In genomic region chr12:113055594-113056380, GRCh38 we compare ENCODE assay signal across 11 cellular contexts. TPM values are rescaled to one million over a fixed set of nuclear protein-coding genes. Genes with fewer than 3 reads are reported as not detected.
DNase-seq lines count a peak whose midpoint lies in the region; ATAC-seq, FAIRE-seq and TF ChIP-seq lines count a peak whose summit lies in the region.
"Had no signal": no experiment of that assay in that cellular context is flagged by ENCODE, and none has a peak within 500 bp of the region (broad histone marks: within the 10 kb centered on the region; RNA-seq: fewer than 3 reads in every experiment).

No MANE protein-coding gene starts in this region.

- no peaks in the 10 kb centered on the region for H4K20me1 ChIP-seq in HepG2 (ENCODE audit: insufficient read depth, low read length)

- TF ChIP-seq RAD21 in liver (IDR thresholded peaks at IDR 0.05) (no peak), HepG2 (CRISPR knock-in tag; IDR thresholded peaks at IDR 0.05) (no peak)

- H3K4me3 ChIP-seq in liver (ENCODE audit: low read depth in 1 of 3, low read length in 3 of 3) (peak overlapping the region; percentile 58 to 74 (median 70)), HepG2 (replicated peaks in 1 of 3; ENCODE audit: insufficient read depth in 1 of 3, low read depth in 2 of 3, low read length in 3 of 3) (no peak overlapping the region), upper lobe of right lung (no peak overlapping the region), tibial nerve (peak overlapping the region in 1 of 4 donors; percentile 64)

- no peaks in the 10 kb centered on the region for H3K27me3 Mint-ChIP-seq in activated naive CD8-positive, alpha-beta T cell treated with anti-CD3 and anti-CD28 coated beads for 36 hours
- H3K27me3 Mint-ChIP-seq in memory B cell = no peaks in the 10 kb centered on the region

- H3K27me3 ChIP-seq in liver (ENCODE audit: control insufficient read depth in 4 of 4, insufficient read depth in 4 of 4, low read length in 3 of 4) (no peaks in the 10 kb centered on the region), HepG2 (ENCODE audit: control insufficient read depth in 1 of 2, insufficient read depth in 2 of 2, low read length in 2 of 2) (peaks cover 4 to 32% of the 10 kb centered on the region in 2 experiments; a peak in 4 of 5 replicates), upper lobe of right lung (peaks cover 38% of the 10 kb centered on the region), tibial nerve (peaks cover 0 to 42% of the 10 kb centered on the region in 2 donors)

- CTCF ChIA-PET in HepG2 (lab: Yijun Ruan, JAX; ENCODE audit: low intra/inter-chr PET ratio, low total read pairs) = no interaction called here

- POLR2A ChIA-PET in HepG2 (lab: Yijun Ruan, JAX) = no interaction called here

- in situ Hi-C loops in HepG2 (cut with HindIII; ENCODE audit: extremely low pct_ligation_motif_present, low pct_unique_long_range_greater_than_20kb) = no loop called here

- no peaks in the 10 kb centered on the region for H3K9me3 Mint-ChIP-seq in activated naive CD8-positive, alpha-beta T cell treated with anti-CD3 and anti-CD28 coated beads for 36 hours
- no peaks in the 10 kb centered on the region for H3K9me3 Mint-ChIP-seq in memory B cell

- H3K79me2 ChIP-seq in HepG2 (ENCODE audit: insufficient read depth, low read length) = no peaks in the 10 kb centered on the region

- no peaks in the 10 kb centered on the region for H3K36me3 Mint-ChIP-seq in activated naive CD8-positive, alpha-beta T cell treated with anti-CD3 and anti-CD28 coated beads for 36 hours
- no peaks in the 10 kb centered on the region for H3K36me3 Mint-ChIP-seq in memory B cell

- peak overlapping the region; percentile 58 for H3K4me3 Mint-ChIP-seq in activated naive CD8-positive, alpha-beta T cell treated with anti-CD3 and anti-CD28 coated beads for 36 hours
- H3K4me3 Mint-ChIP-seq in memory B cell = peak overlapping the region; percentile 83

- H3K36me3 ChIP-seq in liver (ENCODE audit: control insufficient read depth in 4 of 4, insufficient read depth in 3 of 4, low read depth in 1 of 4, low read length in 3 of 4) = no peaks in the 10 kb centered on the region
- H3K36me3 ChIP-seq in HepG2 (replicated peaks in 1 of 2; ENCODE audit: control insufficient read depth in 1 of 2, insufficient read depth in 2 of 2, low read length in 2 of 2) = no peaks in the 10 kb centered on the region
- H3K36me3 ChIP-seq in upper lobe of right lung = no peaks in the 10 kb centered on the region
- no peaks in the 10 kb centered on the region for H3K36me3 ChIP-seq in tibial nerve

- 45% methylated on average over 13 of the region's 13 CpGs for WGBS in liver
- 23% methylated on average over 4 of the region's 13 CpGs for WGBS in HepG2 (ENCODE audit: low lambda C conversion rate)
- WGBS in tibial nerve, 2 donors = 33% methylated on average over 9 to 13 of the region's 13 CpGs

- no peak for DNase-seq in HepG2 (ENCODE audit: low spot score)
- no peak for DNase-seq in activated naive CD8-positive, alpha-beta T cell treated with anti-CD3 and anti-CD28 coated beads for 36 hours
- DNase-seq in memory B cell (ENCODE audit: low spot score in 2 of 2) = no peak
- peak; percentile 44 for DNase-seq in upper lobe of right lung
- DNase-seq in tibial nerve (ENCODE audit: low spot score in 2 of 2) = no peak
- no peak for DNase-seq in DMS153 (lab: John Stamatoyannopoulos, UW)

- TF ChIP-seq CTCF in liver (IDR thresholded peaks at IDR 0.05; ENCODE audit: low read depth, low read length, missing input control) (no peak), HepG2 (CRISPR knock-in tag; IDR thresholded peaks at IDR 0.05) (no peak), upper lobe of right lung (IDR thresholded peaks at IDR 0.05) (no peak), tibial nerve (IDR thresholded peaks at IDR 0.05) (no peak)

- intact Hi-C loops in HepG2 (cut with micrococcal nuclease; ENCODE audit: unreplicated experiment) = no loop called here
- intact Hi-C loops in upper lobe of right lung (cut with DNase I) = loop anchor here (10.0 kb wide), 1 partner anchor 119 kb away; no protein-coding TSS in a partner anchor

- H2AFZ ChIP-seq in HepG2 (ENCODE audit: low read length) = no peak overlapping the region

- H3K27ac ChIP-seq in liver (ENCODE audit: low read depth in 1 of 2, low read length in 2 of 2) (peak overlapping the region; percentile 11 to 75), HepG2 (ENCODE audit: extremely low read length, insufficient read depth, low read length) (no peak overlapping the region), upper lobe of right lung (no peak overlapping the region), tibial nerve (peak overlapping the region in 2 of 4 donors; percentile 66 to 68)

- ATAC-seq in HepG2 (no peak), memory B cell (ENCODE audit: low read depth) (no peak), upper lobe of right lung (no peak), HG03139 (IDR thresholded peaks at IDR 0.05; ENCODE audit: unreplicated experiment) (no peak)

- no peak for TF ChIP-seq POLR2A in HepG2 (IDR thresholded peaks at IDR 0.05; ENCODE audit: insufficient read depth in 1 of 2, low read depth in 2 of 2, low read length in 2 of 2)
- no peak for TF ChIP-seq POLR2A in tibial nerve (IDR thresholded peaks at IDR 0.05)

- H3K9me3 ChIP-seq in liver (ENCODE audit: control insufficient read depth in 4 of 4, low read length in 3 of 4) (no peaks in the 10 kb centered on the region), HepG2 (ENCODE audit: low read length) (no peaks in the 10 kb centered on the region), upper lobe of right lung (no peaks in the 10 kb centered on the region), tibial nerve (no peaks in the 10 kb centered on the region)

- peaks cover 1% of the 10 kb centered on the region for H3K4me1 Mint-ChIP-seq in activated naive CD8-positive, alpha-beta T cell treated with anti-CD3 and anti-CD28 coated beads for 36 hours
- peaks cover 30% of the 10 kb centered on the region for H3K4me1 Mint-ChIP-seq in memory B cell

- H3K4me1 ChIP-seq in liver (ENCODE audit: control insufficient read depth in 4 of 4, insufficient read depth in 4 of 4, low read length in 3 of 4) = peaks cover 2 to 17% (median 6%) of the 10 kb centered on the region in 4 donors
- H3K4me1 ChIP-seq in HepG2 (ENCODE audit: insufficient read depth, low read length) = no peaks in the 10 kb centered on the region
- H3K4me1 ChIP-seq in upper lobe of right lung = peaks cover 9% of the 10 kb centered on the region
- peaks cover 0 to 24% (median 8%) of the 10 kb centered on the region in 4 donors for H3K4me1 ChIP-seq in tibial nerve

- no TSS peak for BruUV-seq in HepG2 (replicated peaks; lab: Mats Ljungman, UMichigan)

- H3K27ac Mint-ChIP-seq in activated naive CD8-positive, alpha-beta T cell treated with anti-CD3 and anti-CD28 coated beads for 36 hours = no peak overlapping the region
- peak overlapping the region; percentile 83 for H3K27ac Mint-ChIP-seq in memory B cell

- TF ChIP-seq EP300 in HepG2 (IDR thresholded peaks at IDR 0.05; ENCODE audit: low read depth in 2 of 2, low read length in 2 of 2) = no peak
- TF ChIP-seq EP300 in HepG2 (CRISPR knock-in tag; IDR thresholded peaks at IDR 0.05; ENCODE audit: borderline replicate concordance) = no peak
- no peak for TF ChIP-seq EP300 in tibial nerve (IDR thresholded peaks at IDR 0.05)

- FAIRE-seq in HepG2 (lab: Jason Lieb, UNC) = no peak
- FAIRE-seq: keratinocyte, RCC 7860 had no signal

- no peak overlapping the region for H3K4me2 ChIP-seq in HepG2 (ENCODE audit: low read depth, low read length)

- peak overlapping the region in 1 of 2 donors; percentile 52 for H3K9ac ChIP-seq in liver (ENCODE audit: low read depth in 1 of 2, low read length in 2 of 2)
- H3K9ac ChIP-seq in HepG2 (ENCODE audit: insufficient read depth, low read depth, low read length) = no peak overlapping the region

TF ChIP-seq in liver, 16 proteins besides CTCF, POLR2A, EP300 and RAD21:
- TF ChIP-seq RXRA (IDR thresholded peaks at IDR 0.05) (peak; percentile 89 to 92), SP1 (IDR thresholded peaks at IDR 0.05) (peak; percentile 38), FOXA1 (IDR thresholded peaks at IDR 0.05) (no peak)

TF ChIP-seq in HepG2, 621 proteins besides CTCF, POLR2A, EP300 and RAD21 (continues in another document):
- TF ChIP-seq RELA (CRISPR knock-in tag; IDR thresholded peaks at IDR 0.05) = no peak

RNA-seq across cellular contexts. Expression of gene DTX1, which starts 0.7 kb away (rescaled TPM):
- 10 to 100 TPM in 1 of 2 donors, 1 to 10 TPM in 1; 2.1 to 16.6 TPM for total RNA-seq in liver
- polyA plus RNA-seq in liver = 10 to 100 TPM in 1 of 2 donors, 1 to 10 TPM in 1; 3.5 to 33.2 TPM
- total RNA-seq in HepG2 (2016; rRNA removed; fragmentation: Illumina TruSeq; extraction: Trizol) = not detected in 2 replicates
- not detected in 2 replicates for total RNA-seq in HepG2 (2016; cell fraction: cytosol; rRNA removed; fragmentation: Illumina TruSeq; extraction: Trizol; ENCODE audit: low read depth)
- total RNA-seq in HepG2 (2016; cell fraction: insoluble cytoplasmic fraction; rRNA removed; fragmentation: Illumina TruSeq; extraction: Trizol) = not detected in 2 replicates
- total RNA-seq in HepG2 (2016; cell fraction: membrane; rRNA removed; fragmentation: Illumina TruSeq; extraction: Trizol) = not detected in 2 replicates
- not detected in 2 replicates for total RNA-seq in HepG2 (2016; cell fraction: nucleus; rRNA removed; fragmentation: Illumina TruSeq; extraction: Trizol)
- not detected in 2 replicates for polyA plus RNA-seq in HepG2 (2011; rRNA removed)
- polyA plus RNA-seq in HepG2 (2011; cell fraction: cytosol; rRNA removed) = not detected in 2 replicates
- not detected in 2 replicates for polyA plus RNA-seq in HepG2 (2011; cell fraction: nucleus; rRNA removed)
- not detected in 2 replicates for polyA plus RNA-seq in HepG2 (2012)
- polyA plus RNA-seq in HepG2 (2016; cell fraction: cytosol; fragmentation: Illumina TruSeq; extraction: Trizol; ENCODE audit: low read depth) = not detected in 2 replicates
- not detected in 2 replicates for polyA plus RNA-seq in HepG2 (2016; cell fraction: insoluble cytoplasmic fraction; fragmentation: Illumina TruSeq; extraction: Trizol; ENCODE audit: low read depth)
- polyA plus RNA-seq in HepG2 (2016; cell fraction: membrane; fragmentation: Illumina TruSeq; extraction: Trizol; ENCODE audit: low read depth) = not detected in 2 replicates
- polyA plus RNA-seq in HepG2 (2016; cell fraction: nucleus; fragmentation: Illumina TruSeq; extraction: Trizol; ENCODE audit: insufficient read depth, low read depth) = not detected in 2 replicates
- not detected in 2 replicates for polyA minus RNA-seq in HepG2 (2011; rRNA and poly(A)+ RNA removed; ENCODE audit: low replicate concordance)
- polyA minus RNA-seq in HepG2 (2011; cell fraction: cytosol; rRNA and poly(A)+ RNA removed) = not detected in 2 replicates
- polyA minus RNA-seq in HepG2 (2011; cell fraction: nucleus; rRNA and poly(A)+ RNA removed) = not detected in 2 replicates
- 1 to 10 TPM; 1.1 TPM for total RNA-seq in activated naive CD8-positive, alpha-beta T cell treated with anti-CD3 and anti-CD28 coated beads for 36 hours
- 5.1 TPM for total RNA-seq in upper lobe of right lung
- total RNA-seq in tibial nerve = 10 to 100 TPM; 17.3 to 38.1 (median 25.4) TPM
- total RNA-seq: HT-29 had no signal
- polyA plus RNA-seq: keratinocyte had no signal

Comparison
In these comparisons a context has a peak if more than half of its experiments do, and no peak if none do; other contexts are left out.
1. H3K27ac ChIP-seq: peak in liver (2 of 2); none in HepG2 (single experiment) and upper lobe of right lung (single experiment).
2. H3K4me3 ChIP-seq: peak in liver (3 of 3); none in HepG2 (0 of 3) and upper lobe of right lung (single experiment).